Comparison of ENCODE assay signal across 34 cellular contexts in the genomic region with DNA sequence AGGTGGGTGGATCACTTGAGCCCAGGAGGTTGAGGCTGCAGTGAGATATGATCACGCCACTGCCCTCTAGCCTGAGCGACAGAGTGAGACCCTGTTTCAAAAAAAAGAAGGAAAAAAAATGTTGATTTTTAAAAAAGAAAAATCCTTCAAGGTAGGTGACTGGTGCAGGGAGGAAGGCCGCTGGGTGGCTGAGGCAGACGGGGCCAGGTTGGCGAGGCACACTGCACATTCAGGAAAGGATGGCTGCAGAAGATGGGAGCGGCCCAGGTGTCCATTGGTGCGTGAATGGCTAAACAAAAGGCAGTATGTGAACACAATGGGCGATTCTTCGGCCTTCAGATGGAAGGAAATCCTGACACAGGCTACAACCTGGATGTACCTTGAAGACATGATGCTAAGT.
"Had no signal": no experiment of that assay in that cellular context is flagged by ENCODE, and none has a peak within 500 bp of the region (broad histone marks: within the 10 kb centered on the region; RNA-seq: fewer than 3 reads in every experiment).

No MANE protein-coding gene starts in this region.

- H3K27me3 ChIP-seq: adrenal gland, body of pancreas, brain microvascular endothelial cell, breast epithelium had no signal

- H3K4me1 Mint-ChIP-seq: activated B cell treated with CpG ODN at 0.5 μM for 24 hours; activated CD4-positive, alpha-beta T cell treated with anti-CD3 and anti-CD28 coated beads, Interleukin-2, amount 10 ng/mL, durations not matched to agents 24 days and 14 days; activated naive CD8-positive, alpha-beta T cell treated with anti-CD3 and anti-CD28 coated beads for 36 hours had no signal

- H3K27ac ChIP-seq: body of pancreas, brain microvascular endothelial cell, breast epithelium, VCaP had no signal

- H3K4me3 ChIP-seq: adrenal gland, body of pancreas, breast epithelium had no signal

- DNase-seq: activated B cell treated with CpG ODN at 0.5 μM for 24 hours; activated CD4-positive, alpha-beta memory T cell treated with anti-CD3 and anti-CD28 coated beads for 36 hours; activated CD4-positive, alpha-beta T cell treated with anti-CD3 and anti-CD28 coated beads for 4 hours; activated CD4-positive, alpha-beta T cell treated with anti-CD3 and anti-CD28 coated beads, Interleukin-2, amount 10 ng/mL, durations not matched to agents 24 days and 14 days; activated CD4-positive, alpha-beta T cell treated with anti-CD3 and anti-CD28 coated beads, Interleukin-2, amount 50 U/mL, for 1 hour; activated CD4-positive, alpha-beta T cell treated with anti-CD3 and anti-CD28 coated beads, Interleukin-2, amount 50 U/mL, for 4 hours; activated CD4-positive, CD25-positive, alpha-beta regulatory T cell treated with anti-CD3 and anti-CD28 coated beads, Interleukin-2, amount 50 U/mL, for 72 hours; activated CD8-positive, alpha-beta T cell treated with anti-CD3 and anti-CD28 coated beads for 36 hours; activated effector memory CD4-positive, alpha-beta T cell treated with anti-CD3 and anti-CD28 coated beads, Interleukin-2, amount 50 U/mL, for 16 hours; activated gamma-delta T cell treated with Interleukin-2 at 50 U/mL for 16 hours; activated naive CD4-positive, alpha-beta T cell; activated naive CD4-positive, alpha-beta T cell treated with anti-CD3 and anti-CD28 coated beads for 36 hours; activated naive CD4-positive, alpha-beta T cell treated with anti-CD3 and anti-CD28 coated beads, Interleukin-2, amount 50 U/mL, for 16 hours; activated naive CD8-positive, alpha-beta T cell treated with anti-CD3 and anti-CD28 coated beads for 36 hours; activated T-cell treated with anti-CD3 and anti-CD28 coated beads for 4 hours; activated T-cell treated with anti-CD3 and anti-CD28 coated beads, Interleukin-2, amount 50 U/mL, for 1 hour; activated T-cell treated with anti-CD3 and anti-CD28 coated beads, Interleukin-2, amount 50 U/mL, for 4 hours; activated T-cell treated with anti-CD3 and anti-CD28 coated beads, Interleukin-2, amount 50 U/mL, for 72 hours; amniotic stem cell; aorta; body of pancreas; brain microvascular endothelial cell; central memory CD4-positive, alpha-beta T cell; T-helper 1 cell; T-helper 2 cell; T-helper 9 cell had no signal

- H3K27me3 Mint-ChIP-seq: activated B cell treated with CpG ODN at 0.5 μM for 24 hours; activated CD4-positive, alpha-beta memory T cell treated with anti-CD3 and anti-CD28 coated beads for 36 hours; activated CD4-positive, alpha-beta T cell treated with anti-CD3 and anti-CD28 coated beads, Interleukin-2, amount 10 ng/mL, durations not matched to agents 24 days and 14 days; activated CD8-positive, alpha-beta T cell treated with anti-CD3 and anti-CD28 coated beads for 36 hours; activated naive CD8-positive, alpha-beta T cell treated with anti-CD3 and anti-CD28 coated beads for 36 hours; activated T-helper 17 cell treated with anti-CD3 and anti-CD28 coated beads, Interleukin-2, amount 50 U/mL, for 72 hours had no signal

- ATAC-seq: activated CD8-positive, alpha-beta T cell treated with anti-CD3 and anti-CD28 coated beads for 36 hours; activated naive CD4-positive, alpha-beta T cell treated with anti-CD3 and anti-CD28 coated beads, Interleukin-2, amount 50 U/mL, for 72 hours; activated T-cell treated with anti-CD3 and anti-CD28 coated beads, Interleukin-2, amount 50 U/mL, for 4 hours; activated T-cell treated with anti-CD3 and anti-CD28 coated beads, Interleukin-2, amount 50 U/mL, for 72 hours; activated T-helper 17 cell treated with anti-CD3 and anti-CD28 coated beads, Interleukin-2, amount 50 U/mL, for 72 hours; body of pancreas had no signal

- H3K9me3 ChIP-seq: body of pancreas had no signal

- H3K27ac Mint-ChIP-seq: activated B cell treated with CpG ODN at 0.5 μM for 24 hours; activated CD4-positive, alpha-beta memory T cell treated with anti-CD3 and anti-CD28 coated beads for 36 hours; activated CD4-positive, alpha-beta T cell treated with anti-CD3 and anti-CD28 coated beads, Interleukin-2, amount 10 ng/mL, durations not matched to agents 24 days and 14 days; activated CD8-positive, alpha-beta T cell treated with anti-CD3 and anti-CD28 coated beads for 36 hours; activated naive CD4-positive, alpha-beta T cell treated with anti-CD3 and anti-CD28 coated beads for 36 hours; activated naive CD4-positive, alpha-beta T cell treated with anti-CD3 and anti-CD28 coated beads, Interleukin-2, amount 50 U/mL, for 72 hours; activated naive CD8-positive, alpha-beta T cell treated with anti-CD3 and anti-CD28 coated beads for 36 hours; activated T-cell treated with anti-CD3 and anti-CD28 coated beads, Interleukin-2, amount 50 U/mL, for 72 hours; activated T-helper 1 cell treated with anti-CD3 and anti-CD28 coated beads, Interleukin-12 subunit alpha, Interleukin-12 subunit beta, Interleukin-2, Interleukin-4 antibody, amounts not matched to agents 30 ng/mL and 10 ng/mL and 1 ng/mL, durations not matched to agents 14 hours and 24 hours and 36 hours; activated T-helper 17 cell treated with anti-CD3 and anti-CD28 coated beads, Interleukin-2, amount 50 U/mL, for 72 hours; T-helper 1 cell treated with Interleukin-12 subunit alpha and Interleukin-12 subunit beta and Interleukin-4 antibody, amounts not matched to agents 30 μg/mL and 1 μg/mL, for 36 hours; T-helper 2 cell treated with Interferon-gamma antibody and Interleukin-4, amounts not matched to agents 5 μg/mL and 100 μg/mL, for 36 hours had no signal

- H3K4me1 ChIP-seq: breast epithelium had no signal

- H3K4me3 Mint-ChIP-seq: activated B cell treated with CpG ODN at 0.5 μM for 24 hours; activated CD4-positive, alpha-beta memory T cell treated with anti-CD3 and anti-CD28 coated beads for 36 hours; activated CD4-positive, alpha-beta T cell treated with anti-CD3 and anti-CD28 coated beads, Interleukin-2, amount 10 ng/mL, durations not matched to agents 24 days and 14 days; activated CD8-positive, alpha-beta T cell treated with anti-CD3 and anti-CD28 coated beads for 36 hours; activated naive CD4-positive, alpha-beta T cell treated with anti-CD3 and anti-CD28 coated beads for 36 hours; activated naive CD8-positive, alpha-beta T cell treated with anti-CD3 and anti-CD28 coated beads for 36 hours; activated T-cell treated with anti-CD3 and anti-CD28 coated beads, Interleukin-2, amount 50 U/mL, for 4 hours; activated T-cell treated with anti-CD3 and anti-CD28 coated beads, Interleukin-2, amount 50 U/mL, for 72 hours; activated T-helper 1 cell treated with anti-CD3 and anti-CD28 coated beads, Interleukin-12 subunit alpha, Interleukin-12 subunit beta, Interleukin-2, Interleukin-4 antibody, amounts not matched to agents 30 ng/mL and 10 ng/mL and 1 ng/mL, durations not matched to agents 14 hours and 24 hours and 36 hours; activated T-helper 17 cell treated with anti-CD3 and anti-CD28 coated beads, Interleukin-2, amount 50 U/mL, for 72 hours; T-helper 1 cell treated with Interleukin-12 subunit alpha and Interleukin-12 subunit beta and Interleukin-4 antibody, amounts not matched to agents 30 μg/mL and 1 μg/mL, for 36 hours; T-helper 2 cell treated with Interferon-gamma antibody and Interleukin-4, amounts not matched to agents 5 μg/mL and 100 μg/mL, for 36 hours had no signal

- H3K36me3 ChIP-seq: breast epithelium had no signal
